Comparison of ENCODE assay signal across 13 cellular contexts in the genomic region with DNA sequence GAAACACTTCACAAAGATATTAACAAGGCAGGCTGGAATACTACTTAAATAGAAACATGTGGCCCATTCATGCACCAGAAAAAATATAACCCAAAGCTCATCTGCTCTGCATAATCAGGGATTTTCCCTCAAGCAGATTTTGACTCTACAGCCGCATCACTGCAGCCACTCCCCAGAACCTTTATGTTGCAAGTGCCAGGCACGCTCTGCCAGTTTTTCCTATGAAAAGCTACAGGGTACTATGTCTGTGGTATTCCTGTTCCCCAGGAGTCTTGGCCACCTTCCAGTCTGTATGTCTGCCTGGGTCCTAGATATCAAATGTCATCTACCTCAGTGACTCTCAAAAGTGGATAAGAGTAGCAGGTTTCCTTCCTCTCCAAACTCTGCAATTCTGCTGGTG. TPM values are rescaled to one million over a fixed set of nuclear protein-coding genes. Genes with fewer than 3 reads are reported as not detected.
A peak's percentile ranks its signal among the peaks of the same experiment; 100 is the strongest.
DNase-seq lines count a peak whose midpoint lies in the region; ATAC-seq and TF ChIP-seq lines count a peak whose summit lies in the region.
"Had no signal": no experiment of that assay in that cellular context is flagged by ENCODE, and none has a peak within 500 bp of the region (broad histone marks: within the 10 kb centered on the region; RNA-seq: fewer than 3 reads in every experiment).

No MANE protein-coding gene starts in this region.

- H3K36me3 Mint-ChIP-seq in CD8-positive, alpha-beta T cell = peaks cover 63% of the 10 kb centered on the region
- peaks cover 43% of the 10 kb centered on the region for H3K36me3 Mint-ChIP-seq in activated T-helper 2 cell treated with anti-CD3 and anti-CD28 coated beads, Interferon-gamma antibody, Interleukin-2, Interleukin-4, amounts not matched to agents 10 μg/mL and 5 μg/mL and 100 μg/mL, durations not matched to agents 14 hours and 24 hours and 36 hours (ENCODE audit: low read depth)

- no peaks in the 10 kb centered on the region for H3K27me3 Mint-ChIP-seq in CD8-positive, alpha-beta T cell (ENCODE audit: low read depth)
- no peaks in the 10 kb centered on the region for H3K27me3 Mint-ChIP-seq in activated T-helper 2 cell treated with anti-CD3 and anti-CD28 coated beads, Interferon-gamma antibody, Interleukin-2, Interleukin-4, amounts not matched to agents 10 μg/mL and 5 μg/mL and 100 μg/mL, durations not matched to agents 14 hours and 24 hours and 36 hours (ENCODE audit: low read depth)

- POLR2A ChIA-PET in A673 (lab: Charles Lee; ENCODE audit: low non-redundant PET) = no interaction called here
- POLR2A ChIA-PET in CD8-positive, alpha-beta T cell (lab: Charles Lee) = no interaction called here

- H3K36me3 ChIP-seq in A673 (ENCODE audit: insufficient read depth, low read length, poor library complexity, severe bottlenecking) = peaks cover 36% of the 10 kb centered on the region
- H3K36me3 ChIP-seq in CD8-positive, alpha-beta T cell (ENCODE audit: insufficient read depth, low read length) = peaks cover 8% of the 10 kb centered on the region

- CTCF ChIA-PET in A673 (lab: Charles Lee) = no interaction called here
- CTCF ChIA-PET in CD8-positive, alpha-beta T cell (lab: Charles Lee) = interaction anchor here (0.8 kb wide), 1 partner anchor 36 kb away, joined by 3 read pairs; no protein-coding TSS in a partner anchor

- peaks cover 47% of the 10 kb centered on the region for H3K4me1 Mint-ChIP-seq in CD8-positive, alpha-beta T cell (ENCODE audit: low read depth)
- peaks cover 33% of the 10 kb centered on the region for H3K4me1 Mint-ChIP-seq in activated T-helper 2 cell treated with anti-CD3 and anti-CD28 coated beads, Interferon-gamma antibody, Interleukin-2, Interleukin-4, amounts not matched to agents 10 μg/mL and 5 μg/mL and 100 μg/mL, durations not matched to agents 14 hours and 24 hours and 36 hours (ENCODE audit: low read depth)

- ATAC-seq in CD8-positive, alpha-beta T cell = no peak
- ATAC-seq in GM18907 (IDR thresholded peaks at IDR 0.05; ENCODE audit: unreplicated experiment) (no peak), GM21526 (IDR thresholded peaks at IDR 0.05; ENCODE audit: low FRiP score, unreplicated experiment) (no peak)
- ATAC-seq: heart left ventricle had no signal

- H3K4me3 ChIP-seq in A673 (ENCODE audit: low read depth, low read length, poor library complexity, severe bottlenecking) (no peak overlapping the region), epithelial cell of esophagus (ENCODE audit: low read length) (no peak overlapping the region)
- no peak overlapping the region for H3K4me3 ChIP-seq in CD8-positive, alpha-beta T cell (ENCODE audit: low read depth, low read length)
- H3K4me3 ChIP-seq: BLaER1, heart left ventricle, SJCRH30 had no signal

- BruUV-seq in A673 (replicated peaks; lab: Mats Ljungman, UMichigan) = no TSS peak

- no peak overlapping the region for H3K27ac ChIP-seq in A673 (ENCODE audit: low read depth, low read length, poor library complexity, severe bottlenecking)
- no peak overlapping the region for H3K27ac ChIP-seq in CD8-positive, alpha-beta T cell (ENCODE audit: low read depth, low read length)
- H3K27ac ChIP-seq: BLaER1, heart left ventricle, SJCRH30 had no signal

- intact Hi-C loops in A673 (cut with micrococcal nuclease; ENCODE audit: unreplicated experiment) = no loop called here
- intact Hi-C loops in CD8-positive, alpha-beta T cell (cut with DNase I, micrococcal nuclease) = loop anchor here (10.0 kb wide), 2 partner anchors 550 to 610 kb away; a partner anchor contains a TSS
- intact Hi-C loops in activated T-helper 2 cell treated with anti-CD3 and anti-CD28 coated beads, Interferon-gamma antibody, Interleukin-2, Interleukin-4, amounts not matched to agents 10 μg/mL and 5 μg/mL and 100 μg/mL, durations not matched to agents 14 hours and 24 hours and 36 hours (cut with micrococcal nuclease) = no loop called here

- no peaks in the 10 kb centered on the region for H3K27me3 ChIP-seq in A673 (replicated peaks; ENCODE audit: insufficient read depth, low read depth, low read length, poor library complexity)
- H3K27me3 ChIP-seq in CD8-positive, alpha-beta T cell (ENCODE audit: insufficient read depth, low read length) = no peaks in the 10 kb centered on the region
- H3K27me3 ChIP-seq: BLaER1, heart left ventricle, SJCRH30 had no signal

- DNase-seq in A673 (ENCODE audit: low spot score) (peak; percentile 5), NCI-H345 treated with DMSO at 0.1 percent for 48 hours (lab: John Stamatoyannopoulos, UW; ENCODE audit: unreplicated experiment) (peak; percentile 54), epithelial cell of esophagus (ENCODE audit: low read depth) (peak; percentile 42), cerebellum (ENCODE audit: low spot score) (no peak)
- no peak for DNase-seq in CD8-positive, alpha-beta T cell
- no peak for DNase-seq in activated T-helper 2 cell treated with anti-CD3 and anti-CD28 coated beads, Interferon-gamma antibody, Interleukin-2, Interleukin-4, amounts not matched to agents 10 μg/mL and 5 μg/mL and 100 μg/mL, durations not matched to agents 14 hours and 24 hours and 36 hours (ENCODE audit: low spot score)
- DNase-seq: erythroblast, heart left ventricle, NCI-H187 treated with DMSO at 0.1 percent for 48 hours had no signal

- TF ChIP-seq CTCF in A673 (conservative IDR thresholded peaks at IDR 0.05; ENCODE audit: low read depth, low read length) = no peak
- no peak for TF ChIP-seq CTCF in CD8-positive, alpha-beta T cell (IDR thresholded peaks at IDR 0.05)
- no peak for TF ChIP-seq CTCF in epithelial cell of esophagus (IDR thresholded peaks at IDR 0.05; ENCODE audit: insufficient read depth, low read depth, low read length, missing control alignments)

- no peaks in the 10 kb centered on the region for H3K9me3 Mint-ChIP-seq in CD8-positive, alpha-beta T cell
- H3K9me3 Mint-ChIP-seq in activated T-helper 2 cell treated with anti-CD3 and anti-CD28 coated beads, Interferon-gamma antibody, Interleukin-2, Interleukin-4, amounts not matched to agents 10 μg/mL and 5 μg/mL and 100 μg/mL, durations not matched to agents 14 hours and 24 hours and 36 hours = no peaks in the 10 kb centered on the region

- H3K27ac Mint-ChIP-seq in CD8-positive, alpha-beta T cell = peak overlapping the region; percentile 95
- no peak overlapping the region for H3K27ac Mint-ChIP-seq in activated T-helper 2 cell treated with anti-CD3 and anti-CD28 coated beads, Interferon-gamma antibody, Interleukin-2, Interleukin-4, amounts not matched to agents 10 μg/mL and 5 μg/mL and 100 μg/mL, durations not matched to agents 14 hours and 24 hours and 36 hours

- H3K4me1 ChIP-seq in A673 (ENCODE audit: insufficient read depth, low read length, poor library complexity, severe bottlenecking) = peaks cover 12% of the 10 kb centered on the region
- H3K4me1 ChIP-seq in CD8-positive, alpha-beta T cell (ENCODE audit: insufficient read depth, low read length) = peaks cover 28% of the 10 kb centered on the region

- no peak overlapping the region for H3K4me3 Mint-ChIP-seq in CD8-positive, alpha-beta T cell
- no peak overlapping the region for H3K4me3 Mint-ChIP-seq in activated T-helper 2 cell treated with anti-CD3 and anti-CD28 coated beads, Interferon-gamma antibody, Interleukin-2, Interleukin-4, amounts not matched to agents 10 μg/mL and 5 μg/mL and 100 μg/mL, durations not matched to agents 14 hours and 24 hours and 36 hours (ENCODE audit: low read depth)

- H3K9me3 ChIP-seq in A673 (ENCODE audit: low read depth, low read length, poor library complexity, severe bottlenecking) = no peaks in the 10 kb centered on the region
- H3K9me3 ChIP-seq in CD8-positive, alpha-beta T cell (ENCODE audit: low read length) = no peaks in the 10 kb centered on the region
- H3K9me3 ChIP-seq: BLaER1, heart left ventricle, SJCRH30 had no signal

RNA-seq across cellular contexts. Expression of a gene that starts 3.8 kb away (rescaled TPM):
- total RNA-seq in A673 (2021) (23.7 and 29.7 TPM in 2 replicates), cerebellum (45.7 TPM)
- total RNA-seq in CD8-positive, alpha-beta T cell = 10 to 100 TPM; 19.7 to 24.1 TPM
- 20.9 and 23.9 TPM in 2 replicates for total RNA-seq in activated T-helper 2 cell treated with anti-CD3 and anti-CD28 coated beads, Interferon-gamma antibody, Interleukin-2, Interleukin-4, amounts not matched to agents 10 μg/mL and 5 μg/mL and 100 μg/mL, durations not matched to agents 14 hours and 24 hours and 36 hours

RNA-seq across cellular contexts. Expression of a gene that starts 3.8 kb away (rescaled TPM):
- total RNA-seq in A673 (2021) = 30.4 and 32.5 TPM in 2 replicates
- total RNA-seq in CD8-positive, alpha-beta T cell = 10 to 100 TPM; 12.5 to 14.4 TPM
- total RNA-seq in activated T-helper 2 cell treated with anti-CD3 and anti-CD28 coated beads, Interferon-gamma antibody, Interleukin-2, Interleukin-4, amounts not matched to agents 10 μg/mL and 5 μg/mL and 100 μg/mL, durations not matched to agents 14 hours and 24 hours and 36 hours = 39.6 and 40.1 TPM in 2 replicates
- total RNA-seq in cerebellum = 29.1 TPM

Comparison
In these comparisons a context has a peak if more than half of its experiments do, and no peak if none do; other contexts are left out.
1. DNase-seq: peak in A673 (single experiment), NCI-H345 treated with DMSO at 0.1 percent for 48 hours (single experiment) and epithelial cell of esophagus (single experiment); none in CD8-positive, alpha-beta T cell (0 of 7), activated T-helper 2 cell treated with anti-CD3 and anti-CD28 coated beads, Interferon-gamma antibody, Interleukin-2, Interleukin-4, amounts not matched to agents 10 μg/mL and 5 μg/mL and 100 μg/mL, durations not matched to agents 14 hours and 24 hours and 36 hours (single experiment) and cerebellum (single experiment).
2. intact Hi-C loops: an anchor here in CD8-positive, alpha-beta T cell (10.0 kb wide); none called in A673 and activated T-helper 2 cell treated with anti-CD3 and anti-CD28 coated beads, Interferon-gamma antibody, Interleukin-2, Interleukin-4, amounts not matched to agents 10 μg/mL and 5 μg/mL and 100 μg/mL, durations not matched to agents 14 hours and 24 hours and 36 hours.